Comparison of ENCODE assay signal across 8 cellular contexts in the genomic region with DNA sequence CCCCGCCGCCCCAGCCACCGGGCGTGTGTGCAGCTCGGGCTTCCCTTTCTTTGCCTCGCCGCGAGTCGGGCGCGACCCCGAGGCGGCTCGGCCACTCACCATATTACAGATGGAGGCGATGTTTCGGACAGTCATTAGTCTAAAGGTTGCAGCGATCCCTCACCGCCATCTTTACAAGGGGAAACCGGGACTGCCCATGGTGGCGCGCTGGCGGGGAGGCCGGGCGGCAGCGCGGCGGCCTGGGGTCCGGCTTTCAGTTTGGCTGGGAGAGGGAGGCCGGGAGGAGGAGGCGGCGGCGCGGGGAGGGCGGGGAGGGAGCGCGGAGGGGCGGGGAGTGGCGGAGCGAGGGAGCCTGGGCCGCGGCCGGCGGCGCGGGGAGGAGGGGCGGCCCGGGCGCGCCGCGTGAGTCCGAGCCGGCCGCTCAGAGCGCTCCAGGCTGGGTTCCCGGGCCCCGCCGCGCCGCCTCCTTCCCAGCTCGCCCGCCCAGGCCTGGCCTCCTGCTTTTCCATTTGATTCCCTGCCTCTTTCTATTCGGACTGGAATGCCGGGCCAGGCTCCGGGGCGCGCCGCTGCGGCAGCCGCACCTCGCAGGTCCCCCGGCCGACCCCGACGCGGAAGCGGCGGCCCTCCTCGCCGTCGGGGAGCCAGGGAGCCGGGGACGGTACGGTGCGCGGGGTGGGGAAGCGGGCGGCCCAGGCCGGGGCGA. TPM values are rescaled to one million over a fixed set of nuclear protein-coding genes. Genes with fewer than 3 reads are reported as not detected.
DNase-seq lines count a peak whose midpoint lies in the region; ATAC-seq and TF ChIP-seq lines count a peak whose summit lies in the region.

A gene with protein sequence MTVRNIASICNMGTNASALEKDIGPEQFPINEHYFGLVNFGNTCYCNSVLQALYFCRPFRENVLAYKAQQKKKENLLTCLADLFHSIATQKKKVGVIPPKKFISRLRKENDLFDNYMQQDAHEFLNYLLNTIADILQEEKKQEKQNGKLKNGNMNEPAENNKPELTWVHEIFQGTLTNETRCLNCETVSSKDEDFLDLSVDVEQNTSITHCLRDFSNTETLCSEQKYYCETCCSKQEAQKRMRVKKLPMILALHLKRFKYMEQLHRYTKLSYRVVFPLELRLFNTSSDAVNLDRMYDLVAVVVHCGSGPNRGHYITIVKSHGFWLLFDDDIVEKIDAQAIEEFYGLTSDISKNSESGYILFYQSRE (minus strand): TSS at position 286 of the 706 bp plus-strand sequence. CDS start 151 bp downstream, at position 135.

- in situ Hi-C loops in GM13977 (cut with MboI; ENCODE audit: low pct_unique_long_range_greater_than_20kb, low sequenced_read_pairs, unreplicated experiment) = no loop called here

- TF ChIP-seq CTCF in GM13977 (IDR thresholded peaks at IDR 0.05; ENCODE audit: extremely low read depth, insufficient read depth, missing control alignments) (no peak), kidney epithelial cell (IDR thresholded peaks at IDR 0.05; ENCODE audit: insufficient read depth, low read length, poor library complexity, severe bottlenecking) (no peak)

- H3K27me3 ChIP-seq in kidney epithelial cell (ENCODE audit: control insufficient read depth, insufficient read depth, low read length) = no peaks in the 10 kb centered on the region

- peak; percentile 92 for ATAC-seq in HG02798 (IDR thresholded peaks at IDR 0.05; ENCODE audit: poor library complexity, unreplicated experiment)

- no peaks in the 10 kb centered on the region for H3K36me3 ChIP-seq in kidney epithelial cell (ENCODE audit: control insufficient read depth, insufficient read depth, low read length)

- H3K4me3 ChIP-seq in kidney epithelial cell (ENCODE audit: low read depth, low read length) = peak within 1 kb of the TSS; percentile 83

- DNase-seq in 8988T = peak; percentile 90
- peak; percentile 95 for DNase-seq in GM13977 (ENCODE audit: low spot score)
- peak; percentile 46 for DNase-seq in NCI-H146 treated with DMSO at 0.1 percent for 48 hours (lab: John Stamatoyannopoulos, UW; ENCODE audit: unreplicated experiment)
- peak in 3 of 4 experiments; percentile 2 to 25 (median 3) for DNase-seq in activated CD4-positive, CD25-positive, alpha-beta regulatory T cell (lab: John Stamatoyannopoulos, UW)
- peak; percentile 90 for DNase-seq in cerebellum (ENCODE audit: low spot score)
- no peak for DNase-seq in kidney epithelial cell (ENCODE audit: low read depth)
- DNase-seq in stimulated activated CD4-positive, alpha-beta T cell treated with anti-CD3 and anti-CD28 coated beads, Interleukin-12 subunit alpha, Interleukin-12 subunit beta, amount 100 ng/mL, for 48 hours (ENCODE audit: low read depth in 2 of 3, low spot score in 1 of 3) = peak in 2 of 3 donors; percentile 23 to 53

RNA-seq across cellular contexts. Expression of the gene that starts here (rescaled TPM):
- total RNA-seq in cerebellum = 48.8 TPM
- 12.6 and 14.9 TPM in 2 replicates for total RNA-seq in kidney epithelial cell
